Comparison of ENCODE assay signal across 12 cellular contexts in genomic region chr17:74119960-74120359, GRCh38.
"Had no signal": no experiment of that assay in that cellular context is flagged by ENCODE, and none has a peak within 500 bp of the region (broad histone marks: within the 10 kb centered on the region; RNA-seq: fewer than 3 reads in every experiment).

No MANE protein-coding gene starts in this region.

- H3K36me3 ChIP-seq: cardiac muscle cell had no signal

- H3K4me3 ChIP-seq: cardiac muscle cell, testis had no signal

- FAIRE-seq: astrocyte, endometrium had no signal

- ATAC-seq: activated naive CD8-positive, alpha-beta T cell treated with anti-CD3 and anti-CD28 coated beads, Interleukin-2, amount 50 U/mL, for 24 hours; esophagus mucosa; stimulated activated naive CD8-positive, alpha-beta T cell treated with anti-CD3 and anti-CD28 coated beads, Interleukin-15, amount 100 ng/mL, for 72 hours had no signal

- H3K27me3 ChIP-seq: cardiac muscle cell, testis had no signal

- DNase-seq: activated CD4-positive, alpha-beta memory T cell treated with anti-CD3 and anti-CD28 coated beads for 36 hours; activated naive CD4-positive, alpha-beta T cell treated with Interleukin-2 at 50 U/mL for 16 hours; activated naive CD8-positive, alpha-beta T cell treated with anti-CD3 and anti-CD28 coated beads, Interleukin-2, amount 50 U/mL, for 24 hours; activated T-cell treated with anti-CD3 and anti-CD28 coated beads, Interleukin-2, amount 50 U/mL, for 48 hours; nephron progenitor cell; stimulated activated CD4-positive, alpha-beta T cell treated with anti-CD3 and anti-CD28 coated beads, Interleukin-4, amount 100 ng/mL, for 1 hour; stimulated activated naive CD8-positive, alpha-beta T cell treated with anti-CD3 and anti-CD28 coated beads, Interleukin-15, amount 100 ng/mL, for 72 hours; testis had no signal

- H3K4me1 ChIP-seq: testis had no signal

- H3K27ac ChIP-seq: cardiac muscle cell, testis had no signal

- H3K9me3 ChIP-seq: testis had no signal
